ENCODE assay signal across 1 cellular context in genomic region chr1:26429741-26430140, GRCh38.
TF ChIP-seq lines count a peak whose summit lies in the region.

No MANE protein-coding gene starts in this region.

TF ChIP-seq in GM23338, 12 proteins besides CTCF, POLR2A, EP300 and RAD21 (continued from another document):
- TF ChIP-seq ZNF462 (CRISPR knock-in tag; IDR thresholded peaks at IDR 0.05) (no peak), ETS1 (IDR thresholded peaks at IDR 0.05) (no peak), ZNF114 (CRISPR knock-in tag; IDR thresholded peaks at IDR 0.05) (no peak), POLR2AphosphoS5 (IDR thresholded peaks at IDR 0.05; ENCODE audit: low read depth) (no peak), REST (IDR thresholded peaks at IDR 0.05; ENCODE audit: unreplicated experiment) (no peak), JUNB (IDR thresholded peaks at IDR 0.05; ENCODE audit: unreplicated experiment) (no peak), ZNF331 (CRISPR knock-in tag; IDR thresholded peaks at IDR 0.05; ENCODE audit: low read depth) (no peak), CREB1 (CRISPR knock-in tag; IDR thresholded peaks at IDR 0.05; ENCODE audit: low read depth) (no peak)
